In the genomic region with DNA sequence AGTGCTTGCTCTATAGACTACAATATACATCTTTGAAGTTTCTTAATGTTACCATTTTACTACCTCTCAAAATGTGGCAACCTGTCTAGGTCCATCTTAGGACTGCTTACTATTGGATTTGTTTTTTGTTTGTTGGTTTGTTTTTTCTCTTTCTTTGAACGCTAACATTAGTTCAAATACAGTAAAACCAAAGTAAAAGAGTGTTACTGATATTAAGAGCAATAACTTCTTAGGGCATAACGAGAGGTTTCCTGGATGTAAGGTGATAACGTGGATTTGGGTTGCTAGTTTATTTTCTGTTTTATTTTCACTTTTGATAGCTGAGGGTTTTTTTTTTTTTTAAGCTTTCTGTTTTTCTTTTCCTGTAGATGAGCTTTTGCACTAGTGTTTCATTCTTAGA, we compare ENCODE assay signal across 10 cellular contexts. TPM values are rescaled to one million over a fixed set of nuclear protein-coding genes. Genes with fewer than 3 reads are reported as not detected.
DNase-seq lines count a peak whose midpoint lies in the region; ATAC-seq and TF ChIP-seq lines count a peak whose summit lies in the region.
"Had no signal": no experiment of that assay in that cellular context is flagged by ENCODE, and none has a peak within 500 bp of the region (broad histone marks: within the 10 kb centered on the region; RNA-seq: fewer than 3 reads in every experiment).

No MANE protein-coding gene starts in this region.

- no peaks in the 10 kb centered on the region for H3K36me3 ChIP-seq in right lobe of liver
- H3K36me3 ChIP-seq: neutrophil had no signal

- peak overlapping the region in 1 of 3 donors; percentile 10 for H3K27ac ChIP-seq in right lobe of liver
- H3K27ac ChIP-seq: foreskin keratinocyte, neutrophil had no signal

- TF ChIP-seq CTCF in right lobe of liver (IDR thresholded peaks at IDR 0.05) = no peak

- H3K27me3 ChIP-seq in right lobe of liver = no peaks in the 10 kb centered on the region
- H3K27me3 ChIP-seq: foreskin keratinocyte, neutrophil had no signal

- peak overlapping the region in 2 of 3 donors; percentile 5 to 9 for H3K4me3 ChIP-seq in right lobe of liver

- WGBS in right lobe of liver (ENCODE audit: insufficient coverage, low coverage, low lambda C conversion rate, missing lambda C conversion rate) = 6% methylated on average over 3 of the region's 3 CpGs

- peaks cover 0 to 9% (median 0%) of the 10 kb centered on the region in 4 donors for H3K4me1 ChIP-seq in right lobe of liver
- H3K4me1 ChIP-seq: foreskin keratinocyte had no signal

- H3K9me3 ChIP-seq in right lobe of liver = no peaks in the 10 kb centered on the region
- H3K9me3 ChIP-seq: neutrophil had no signal

- DNase-seq in right lobe of liver = no peak
- no peak for DNase-seq in NCI-H510A (lab: John Stamatoyannopoulos, UW)
- no peak for DNase-seq in putamen (ENCODE audit: low spot score)
- no peak for DNase-seq in activated CD4-positive, CD25-positive, alpha-beta regulatory T cell treated with anti-CD3 and anti-CD28 coated beads, Interleukin-2, amount 50 U/mL, for 72 hours
- no peak for DNase-seq in middle frontal gyrus (ENCODE audit: extremely low spot score, low spot score)
- DNase-seq: foreskin keratinocyte had no signal

- TF ChIP-seq POLR2A in right lobe of liver (IDR thresholded peaks at IDR 0.05) = no peak

- intact Hi-C loops in right lobe of liver (cut with DNase I) = no loop called here

- peak; percentile 74 for ATAC-seq in GM18511 (IDR thresholded peaks at IDR 0.05; ENCODE audit: unreplicated experiment)
- peak; percentile 58 for ATAC-seq in GM21360 (IDR thresholded peaks at IDR 0.05; ENCODE audit: unreplicated experiment)
- ATAC-seq in HG03520 (IDR thresholded peaks at IDR 0.05; ENCODE audit: unreplicated experiment) = peak; percentile 61
- ATAC-seq in right lobe of liver = peak in 1 of 4 donors; percentile 59
- ATAC-seq: foreskin keratinocyte had no signal

RNA-seq across cellular contexts. Expression of gene TMEM135, which starts 43.6 kb away (rescaled TPM):
- 10 to 100 TPM; 12.2 to 27.9 (median 18.8) TPM for total RNA-seq in right lobe of liver
